Comparison of ENCODE assay signal across 8 cellular contexts in the genomic region with DNA sequence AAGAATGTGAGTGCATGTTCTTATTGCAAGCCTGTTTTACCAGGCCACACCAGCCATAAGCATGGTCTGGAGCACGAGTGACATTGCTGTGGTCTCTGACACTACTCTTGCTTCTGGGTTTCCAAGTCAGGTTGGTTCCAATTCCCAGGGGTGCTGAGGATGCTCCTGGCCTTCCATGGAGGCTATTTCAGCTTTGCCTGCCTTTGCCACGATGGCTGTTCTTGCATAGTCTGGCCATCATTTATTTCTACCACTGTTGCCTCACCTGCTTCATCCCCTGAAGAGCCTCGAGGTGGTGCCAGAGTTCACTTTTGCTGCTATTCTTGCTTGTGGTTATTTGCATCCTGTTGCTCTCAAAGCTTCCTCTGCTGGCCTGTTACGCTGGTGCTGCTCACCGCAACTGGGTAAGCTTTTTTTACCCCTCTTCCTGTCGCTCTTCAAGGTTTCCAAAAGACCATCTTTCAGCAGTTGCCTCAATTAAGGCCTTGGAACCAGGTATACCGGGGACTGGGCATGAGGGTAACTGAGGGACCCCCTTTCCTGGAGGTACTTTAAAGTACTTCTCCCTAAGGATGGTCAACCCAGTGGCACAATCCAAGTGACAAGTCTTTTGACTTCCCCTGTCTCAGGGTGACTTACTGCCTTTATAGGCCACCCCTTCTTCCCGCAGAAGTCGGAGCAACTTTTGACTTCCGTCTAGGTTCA.
DNase-seq lines count a peak whose midpoint lies in the region; ATAC-seq and TF ChIP-seq lines count a peak whose summit lies in the region.

No MANE protein-coding gene starts in this region.

- DNase-seq in D341Med (ENCODE audit: low spot score): peak; percentile 77
- no peak for DNase-seq in RWPE2 (ENCODE audit: low spot score)
- DNase-seq in activated effector memory CD4-positive, alpha-beta T cell treated with anti-CD3 and anti-CD28 coated beads, Interleukin-2, amount 50 U/mL, for 16 hours: peak; percentile 83
- no peak for DNase-seq in left ventricle myocardium inferior
- peak; percentile 35 for DNase-seq in stimulated activated CD4-positive, alpha-beta T cell treated with anti-CD3 and anti-CD28 coated beads, Interleukin-12 subunit alpha, Interleukin-12 subunit beta, amount 100 ng/mL, for 4 hours
- no peak for DNase-seq in NCI-H1436 treated with DMSO at 0.1 percent for 48 hours (lab: John Stamatoyannopoulos, UW)

- no peaks in the 10 kb centered on the region for H3K36me3 ChIP-seq in RWPE2 (ENCODE audit: low read depth)
- H3K36me3 ChIP-seq in left ventricle myocardium inferior: no peaks in the 10 kb centered on the region

- TF ChIP-seq CTCF in RWPE2 (IDR thresholded peaks at IDR 0.05; ENCODE audit: poor library complexity, severe bottlenecking) (no peak), left ventricle myocardium inferior (IDR thresholded peaks at IDR 0.05; ENCODE audit: borderline replicate concordance) (peak; percentile 76)

- H3K27ac ChIP-seq in RWPE2 (ENCODE audit: poor library complexity, severe bottlenecking) (no peak overlapping the region), left ventricle myocardium inferior (replicated peaks) (no peak overlapping the region)

- intact Hi-C loops in left ventricle myocardium inferior (cut with micrococcal nuclease): loop anchor here (10.0 kb wide), 1 partner anchor 335 kb away; no protein-coding TSS in a partner anchor

- H3K4me3 ChIP-seq in RWPE2 (ENCODE audit: severe bottlenecking): no peak overlapping the region
- H3K4me3 ChIP-seq in left ventricle myocardium inferior: no peak overlapping the region

- H3K4me1 ChIP-seq in RWPE2 (ENCODE audit: insufficient read depth, poor library complexity, severe bottlenecking) (no peaks in the 10 kb centered on the region), left ventricle myocardium inferior (no peaks in the 10 kb centered on the region)

- H3K27me3 ChIP-seq in RWPE2 (ENCODE audit: insufficient read depth, poor library complexity, severe bottlenecking) (no peaks in the 10 kb centered on the region), left ventricle myocardium inferior (ENCODE audit: low read depth) (no peaks in the 10 kb centered on the region)

- ATAC-seq in GM19452 (IDR thresholded peaks at IDR 0.05; ENCODE audit: unreplicated experiment) (peak; percentile 100), HG03469 (IDR thresholded peaks at IDR 0.05; ENCODE audit: unreplicated experiment) (peak; percentile 100), RWPE2 (ENCODE audit: low read depth) (peak; percentile 57; the same call in 1 of the 3 replicates)

- H3K9me3 ChIP-seq in RWPE2 (ENCODE audit: severe bottlenecking) (no peaks in the 10 kb centered on the region), left ventricle myocardium inferior (replicated peaks) (no peaks in the 10 kb centered on the region)

Comparison
In these comparisons a context has a peak if more than half of its experiments do, and no peak if none do; other contexts are left out.
1. DNase-seq: peak in D341Med (single experiment), activated effector memory CD4-positive, alpha-beta T cell treated with anti-CD3 and anti-CD28 coated beads, Interleukin-2, amount 50 U/mL, for 16 hours (single experiment) and stimulated activated CD4-positive, alpha-beta T cell treated with anti-CD3 and anti-CD28 coated beads, Interleukin-12 subunit alpha, Interleukin-12 subunit beta, amount 100 ng/mL, for 4 hours (single experiment); none in RWPE2 (single experiment), left ventricle myocardium inferior (single experiment) and NCI-H1436 treated with DMSO at 0.1 percent for 48 hours (single experiment).
2. Peak in every context shown above with its lines, with median percentiles within 50 percentile points of each other: ATAC-seq.